In genomic region chr16:67886387-67886786, GRCh38 we compare ENCODE assay signal across 2 cellular contexts.
TF ChIP-seq lines count a peak whose summit lies in the region.

No MANE protein-coding gene starts in this region.

TF ChIP-seq in HEK293, 187 proteins besides CTCF, POLR2A, EP300 and RAD21:
- TF ChIP-seq PRDM4 (tag by site-specific recombination; IDR thresholded peaks at IDR 0.05): peak; percentile 96
- TF ChIP-seq ZBTB21 (tag by site-specific recombination; IDR thresholded peaks at IDR 0.05): no peak
- TF ChIP-seq ZNF658 (tag by site-specific recombination; IDR thresholded peaks at IDR 0.05): no peak
- TF ChIP-seq BCL11B (tag by site-specific recombination; IDR thresholded peaks at IDR 0.05; ENCODE audit: low read depth): no peak
- TF ChIP-seq ZNF776 (tag by site-specific recombination; IDR thresholded peaks at IDR 0.05; ENCODE audit: borderline replicate concordance): no peak
- no peak for TF ChIP-seq ZFP41 (tag by site-specific recombination; IDR thresholded peaks at IDR 0.05; ENCODE audit: borderline replicate concordance)
- TF ChIP-seq ZNF513 (tag by site-specific recombination; IDR thresholded peaks at IDR 0.05): peak; percentile 72
- TF ChIP-seq ZNF157 (tag by site-specific recombination; IDR thresholded peaks at IDR 0.05): no peak
- TF ChIP-seq KLF7 (tag by site-specific recombination; IDR thresholded peaks at IDR 0.05; ENCODE audit: borderline replicate concordance): no peak

TF ChIP-seq in K562, 482 proteins besides CTCF, POLR2A, EP300 and RAD21:
- no peak for TF ChIP-seq PBX2 (CRISPR knock-in tag; IDR thresholded peaks at IDR 0.05; ENCODE audit: low read depth)
- no peak for TF ChIP-seq PBX2 (tag; conservative IDR thresholded peaks at IDR 0.05; ENCODE audit: low read depth)
- peak; percentile 69 for TF ChIP-seq ZBTB33 (CRISPR knock-in tag; IDR thresholded peaks at IDR 0.05)
TF ChIP-seq in K562: peak in this region for 1.
